In the genomic region with DNA sequence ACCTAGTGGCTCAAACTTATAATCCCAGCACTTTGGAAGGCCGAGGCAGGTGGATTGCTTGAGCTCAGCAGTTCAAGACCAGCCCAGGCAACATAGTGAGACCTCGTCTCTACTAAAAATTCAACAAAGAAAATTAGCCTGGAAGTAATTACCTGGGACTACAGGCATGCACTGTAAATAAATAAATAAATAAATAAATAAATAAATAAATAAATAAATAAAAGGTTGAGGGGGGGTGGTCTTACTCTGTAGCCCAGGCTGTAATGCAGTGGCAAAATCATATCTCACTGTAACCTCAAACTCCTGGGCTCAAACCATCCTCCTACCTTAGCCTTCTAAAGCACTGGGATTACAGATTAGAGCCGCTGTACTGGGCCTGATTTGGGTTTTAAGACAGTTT, we compare ENCODE assay signal across 27 cellular contexts.
"Had no signal": no experiment of that assay in that cellular context is flagged by ENCODE, and none has a peak within 500 bp of the region (broad histone marks: within the 10 kb centered on the region; RNA-seq: fewer than 3 reads in every experiment).

No MANE protein-coding gene starts in this region.

- H3K27ac ChIP-seq: lower lobe of right lung, neutrophil, ovary, right lobe of liver, transverse colon, upper lobe of left lung, vagina had no signal

- DNase-seq: hypothalamus; immature natural killer cell; kidney; lower lobe of right lung; mammary epithelial cell; mesenchymal stem cell; naive thymus-derived CD8-positive, alpha-beta T cell; occipital lobe; ovary; retina; right lobe of liver; stimulated activated CD4-positive, alpha-beta T cell treated with anti-CD3 and anti-CD28 coated beads, Interleukin-1b, Interleukin-23, amount 100 ng/mL, for 48 hours; stimulated activated CD4-positive, alpha-beta T cell treated with anti-CD3 and anti-CD28 coated beads, Interleukin-2, amount 100 ng/mL, for 48 hours; stimulated activated CD4-positive, alpha-beta T cell treated with anti-CD3 and anti-CD28 coated beads, Interleukin-4, amount 100 ng/mL, for 4 hours; stimulated activated CD8-positive, alpha-beta memory T cell treated with anti-CD3 and anti-CD28 coated beads, Interleukin-4, amount 100 ng/mL, for 48 hours; stimulated activated naive CD4-positive, alpha-beta T cell treated with Interleukin-2 at 50 U/mL for 16 hours; stimulated activated naive CD8-positive, alpha-beta T cell treated with anti-CD3 and anti-CD28 coated beads, Interleukin-15, amount 100 ng/mL, for 72 hours; substantia nigra; transverse colon; upper lobe of left lung had no signal

- ATAC-seq: lower lobe of right lung; naive thymus-derived CD8-positive, alpha-beta T cell; right lobe of liver; stimulated activated memory B cell treated with anti-CD40 and anti-IgM and Interleukin-4, amounts not matched to agents 10 μg/mL and 1 μg/mL and 100 μg/mL, for 72 hours; stimulated activated naive CD8-positive, alpha-beta T cell treated with anti-CD3 and anti-CD28 coated beads, Interleukin-15, amount 100 ng/mL, for 72 hours had no signal

- H3K27me3 ChIP-seq: neutrophil, ovary, right lobe of liver, transverse colon, upper lobe of left lung, vagina had no signal

- H3K4me1 ChIP-seq: lower lobe of right lung, right lobe of liver had no signal

- H3K4me2 ChIP-seq: smooth muscle cell had no signal

- H3K27ac Mint-ChIP-seq: immature natural killer cell; nephron; progenitor cell of endocrine pancreas; stimulated activated memory B cell treated with anti-CD40 and anti-IgM and Interleukin-4, amounts not matched to agents 10 μg/mL and 1 μg/mL and 100 μg/mL, for 72 hours; stimulated activated naive CD8-positive, alpha-beta T cell treated with anti-CD3 and anti-CD28 coated beads, Interleukin-15, amount 100 ng/mL, for 72 hours had no signal

- H3K4me1 Mint-ChIP-seq: neural crest cell had no signal

- H3K27me3 Mint-ChIP-seq: naive thymus-derived CD8-positive, alpha-beta T cell; progenitor cell of endocrine pancreas; stimulated activated memory B cell treated with anti-CD40 and anti-IgM and Interleukin-4, amounts not matched to agents 10 μg/mL and 1 μg/mL and 100 μg/mL, for 72 hours; stimulated activated naive CD8-positive, alpha-beta T cell treated with anti-CD3 and anti-CD28 coated beads, Interleukin-15, amount 100 ng/mL, for 72 hours had no signal

- H3K9me3 ChIP-seq: lower lobe of right lung, neutrophil, ovary, right lobe of liver, transverse colon, upper lobe of left lung, vagina had no signal

- H3K4me3 Mint-ChIP-seq: immature natural killer cell; naive thymus-derived CD8-positive, alpha-beta T cell; nephron; neural crest cell; stimulated activated memory B cell treated with anti-CD40 and anti-IgM and Interleukin-4, amounts not matched to agents 10 μg/mL and 1 μg/mL and 100 μg/mL, for 72 hours; stimulated activated naive CD8-positive, alpha-beta T cell treated with anti-CD3 and anti-CD28 coated beads, Interleukin-15, amount 100 ng/mL, for 72 hours had no signal

- H3K4me3 ChIP-seq: lower lobe of right lung, ovary, right lobe of liver, smooth muscle cell, transverse colon, upper lobe of left lung, vagina had no signal

- H3K36me3 ChIP-seq: lower lobe of right lung, neutrophil, ovary, right lobe of liver, transverse colon, upper lobe of left lung, vagina had no signal
